Comparison of ENCODE assay signal across 25 cellular contexts in the genomic region with DNA sequence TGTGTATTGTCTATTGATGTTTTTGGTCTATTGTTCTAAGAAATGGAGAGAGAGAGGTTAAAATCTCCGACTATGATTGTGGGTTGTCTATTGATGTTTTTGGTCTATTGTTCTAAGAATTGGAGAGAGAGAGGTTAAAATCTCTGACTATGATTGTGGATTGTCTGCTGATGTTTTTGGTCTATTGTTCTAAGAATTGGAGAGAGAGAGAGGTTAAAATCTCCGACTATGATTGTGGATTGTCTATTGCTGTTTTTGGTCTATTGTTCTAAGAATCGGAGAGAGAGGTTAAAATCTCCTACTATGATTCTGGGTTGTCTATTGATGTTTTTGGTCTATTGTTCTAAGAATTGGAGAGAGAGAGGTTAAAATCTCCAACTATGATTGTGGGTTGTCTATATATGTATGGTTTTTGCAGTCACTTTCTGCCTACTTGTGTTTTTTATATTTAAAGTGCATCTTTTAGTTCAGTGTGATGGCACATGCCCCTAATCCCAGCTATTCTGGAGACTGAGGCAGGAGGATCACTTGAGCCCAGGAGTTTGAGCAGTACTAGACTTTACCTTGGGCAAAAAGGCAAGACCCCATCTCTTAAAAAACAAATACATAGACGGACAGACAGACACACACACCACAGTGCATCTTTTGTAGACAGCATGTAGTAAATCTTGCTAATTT. TPM values are rescaled to one million over a fixed set of nuclear protein-coding genes. Genes with fewer than 3 reads are reported as not detected.
DNase-seq lines count a peak whose midpoint lies in the region; ATAC-seq, FAIRE-seq and TF ChIP-seq lines count a peak whose summit lies in the region.
"Had no signal": no experiment of that assay in that cellular context is flagged by ENCODE, and none has a peak within 500 bp of the region (broad histone marks: within the 10 kb centered on the region; RNA-seq: fewer than 3 reads in every experiment).

No MANE protein-coding gene starts in this region.

- H3K27me3 Mint-ChIP-seq in activated CD8-positive, alpha-beta memory T cell treated with anti-CD3 and anti-CD28 coated beads, Interleukin-2, amount 10 ng/mL, durations not matched to agents 7 days and 5 days: peaks cover 12% of the 10 kb centered on the region
- H3K27me3 Mint-ChIP-seq in T-cell (no peaks in the 10 kb centered on the region), endothelial cell (ENCODE audit: unreplicated experiment) (peaks cover 2% of the 10 kb centered on the region)

- H3K4me3 ChIP-seq in bronchial epithelial cell (ENCODE audit: low read depth, low read length): no peak overlapping the region
- H3K4me3 ChIP-seq: A549, psoas muscle, skin epidermis had no signal

- H3K4me3 Mint-ChIP-seq in activated CD8-positive, alpha-beta memory T cell treated with anti-CD3 and anti-CD28 coated beads, Interleukin-2, amount 10 ng/mL, durations not matched to agents 7 days and 5 days: peak overlapping the region; percentile 34
- H3K4me3 Mint-ChIP-seq in T-cell (peak overlapping the region; percentile 8 to 21 (median 10)), endothelial cell (ENCODE audit: unreplicated experiment) (no peak overlapping the region)
- H3K4me3 Mint-ChIP-seq: nephron had no signal

- DNase-seq in activated CD8-positive, alpha-beta memory T cell treated with anti-CD3 and anti-CD28 coated beads, Interleukin-2, amount 10 ng/mL, durations not matched to agents 7 days and 5 days: no peak
- DNase-seq in activated CD8-positive, alpha-beta memory T cell treated with anti-CD3 and anti-CD28 coated beads, Interleukin-2, amount 50 U/mL, for 4 hours: no peak
- DNase-seq in T-cell: no peak
- DNase-seq in bronchial epithelial cell (ENCODE audit: low read depth): no peak
- peak; percentile 20 for DNase-seq in pons (ENCODE audit: low spot score)
- no peak for DNase-seq in NCI-H1105 treated with DMSO at 0.1 percent for 48 hours (lab: John Stamatoyannopoulos, UW)
- DNase-seq in endothelial cell (ENCODE audit: low spot score): no peak
- DNase-seq: activated CD4-positive, alpha-beta T cell treated with anti-CD3 and anti-CD28 coated beads for 48 hours; activated effector memory CD4-positive, alpha-beta T cell treated with anti-CD3 and anti-CD28 coated beads, Interleukin-2, amount 50 U/mL, for 16 hours; cortex of kidney; KG1; kidney glomerular epithelial cell; mesenchymal stem cell; NCI-H2029 treated with DMSO at 0.1 percent for 48 hours; NK-92 treated with Interleukin-12 subunit alpha and Interleukin-12 subunit beta, amount 100 ng/mL, for 24 hours; psoas muscle had no signal

- H3K27me3 ChIP-seq in bronchial epithelial cell (ENCODE audit: control insufficient read depth, insufficient read depth, low read length): no peaks in the 10 kb centered on the region
- H3K27me3 ChIP-seq: BLaER1 had no signal

- H3K36me3 Mint-ChIP-seq in activated CD8-positive, alpha-beta memory T cell treated with anti-CD3 and anti-CD28 coated beads, Interleukin-2, amount 10 ng/mL, durations not matched to agents 7 days and 5 days: peaks cover 51% of the 10 kb centered on the region
- H3K36me3 Mint-ChIP-seq in T-cell: peaks cover 15% of the 10 kb centered on the region
- H3K36me3 Mint-ChIP-seq in endothelial cell (ENCODE audit: low read depth, unreplicated experiment): no peaks in the 10 kb centered on the region

- H3K36me3 ChIP-seq in bronchial epithelial cell (ENCODE audit: control insufficient read depth, insufficient read depth, low read length): no peaks in the 10 kb centered on the region

- FAIRE-seq in bronchial epithelial cell (lab: Jason Lieb, UNC): peak; percentile 99
- FAIRE-seq: A549, urothelium cell line had no signal

- ATAC-seq in activated CD8-positive, alpha-beta memory T cell treated with anti-CD3 and anti-CD28 coated beads, Interleukin-2, amount 10 ng/mL, durations not matched to agents 7 days and 5 days: no peak
- ATAC-seq in T-cell (replicated peaks in 1 of 4): peak in 1 of 4 experiments; percentile 42
- no peak for ATAC-seq in HG03520 (IDR thresholded peaks at IDR 0.05; ENCODE audit: unreplicated experiment)
- ATAC-seq: A549, psoas muscle, SK-N-SH treated with all-trans-retinoic acid at 6 μM for 48 hours had no signal

- no peak for TF ChIP-seq CTCF in bronchial epithelial cell (IDR thresholded peaks at IDR 0.05; ENCODE audit: insufficient read depth, low read length, severe bottlenecking)
- no peak for TF ChIP-seq CTCF in endothelial cell (IDR thresholded peaks at IDR 0.05; ENCODE audit: unreplicated experiment)

- peaks cover 31% of the 10 kb centered on the region for H3K9me3 Mint-ChIP-seq in activated CD8-positive, alpha-beta memory T cell treated with anti-CD3 and anti-CD28 coated beads, Interleukin-2, amount 10 ng/mL, durations not matched to agents 7 days and 5 days (ENCODE audit: low read depth)
- H3K9me3 Mint-ChIP-seq in T-cell (peaks cover 3 to 18% (median 4%) of the 10 kb centered on the region in 3 donors), endothelial cell (ENCODE audit: unreplicated experiment) (no peaks in the 10 kb centered on the region)

- H3K27ac Mint-ChIP-seq in activated CD8-positive, alpha-beta memory T cell treated with anti-CD3 and anti-CD28 coated beads, Interleukin-2, amount 10 ng/mL, durations not matched to agents 7 days and 5 days: peak overlapping the region; percentile 87
- H3K27ac Mint-ChIP-seq in T-cell: peak overlapping the region; percentile 82 to 91
- H3K27ac Mint-ChIP-seq in endothelial cell (ENCODE audit: unreplicated experiment): no peak overlapping the region
- H3K27ac Mint-ChIP-seq: nephron had no signal

- CTCF ChIA-PET in activated CD8-positive, alpha-beta memory T cell treated with anti-CD3 and anti-CD28 coated beads, Interleukin-2, amount 10 ng/mL, durations not matched to agents 7 days and 5 days (lab: Charles Lee): no interaction called here
- CTCF ChIA-PET in T-cell (lab: Charles Lee): no interaction called here

- peaks cover 48% of the 10 kb centered on the region for H3K4me1 Mint-ChIP-seq in activated CD8-positive, alpha-beta memory T cell treated with anti-CD3 and anti-CD28 coated beads, Interleukin-2, amount 10 ng/mL, durations not matched to agents 7 days and 5 days
- H3K4me1 Mint-ChIP-seq in T-cell: peaks cover 47 to 56% (median 47%) of the 10 kb centered on the region in 3 donors
- no peaks in the 10 kb centered on the region for H3K4me1 Mint-ChIP-seq in endothelial cell (ENCODE audit: unreplicated experiment)
- H3K4me1 Mint-ChIP-seq: nephron had no signal

- POLR2A ChIA-PET in T-cell (lab: Charles Lee): no interaction called here

RNA-seq across cellular contexts. Expression of gene C1orf159, which starts 16.2 kb away (rescaled TPM):
- total RNA-seq in activated CD8-positive, alpha-beta memory T cell treated with anti-CD3 and anti-CD28 coated beads, Interleukin-2, amount 10 ng/mL, durations not matched to agents 7 days and 5 days: 10 to 100 TPM; 22.9 to 23.6 TPM
- total RNA-seq in T-cell (10 to 100 TPM; 20.4 to 37.7 (median 22.5) TPM), bronchial epithelial cell (5.9 and 8.2 TPM in 2 replicates), endothelial cell (ENCODE audit: unreplicated experiment) (16.6 TPM)

RNA-seq across cellular contexts. Expression of gene RNF223, which starts 25.5 kb away (rescaled TPM):
- total RNA-seq in activated CD8-positive, alpha-beta memory T cell treated with anti-CD3 and anti-CD28 coated beads, Interleukin-2, amount 10 ng/mL, durations not matched to agents 7 days and 5 days: not detected
- not detected for total RNA-seq in T-cell
- 9.0 and 14.6 TPM in 2 replicates for total RNA-seq in bronchial epithelial cell
- not detected for total RNA-seq in endothelial cell (ENCODE audit: unreplicated experiment)
- total RNA-seq: NCI-H460, psoas muscle, RPMI7951 had no signal
